ENCODE assay signal across 33 cellular contexts in genomic region chr6:43762410-43762768, GRCh38.
"Had no signal": no experiment of that assay in that cellular context is flagged by ENCODE, and none has a peak within 500 bp of the region (broad histone marks: within the 10 kb centered on the region; RNA-seq: fewer than 3 reads in every experiment).

No MANE protein-coding gene starts in this region.

- H3K27me3 Mint-ChIP-seq: activated CD4-positive, alpha-beta memory T cell treated with anti-CD3 and anti-CD28 coated beads for 36 hours; activated naive CD8-positive, alpha-beta T cell had no signal

- H3K9ac ChIP-seq: KMS-11 had no signal

- H3K27ac Mint-ChIP-seq: activated B cell treated with CpG ODN at 0.5 μM for 24 hours; activated CD4-positive, alpha-beta memory T cell treated with anti-CD3 and anti-CD28 coated beads for 36 hours; activated naive CD4-positive, alpha-beta T cell treated with anti-CD3 and anti-CD28 coated beads, Interleukin-2, amount 10 ng/mL, durations not matched to agents 7 days and 5 days; activated naive CD8-positive, alpha-beta T cell; activated naive CD8-positive, alpha-beta T cell treated with anti-CD3 and anti-CD28 coated beads, Interleukin-2, amount 50 U/mL, for 24 hours had no signal

- H2AFZ ChIP-seq: PC-9 had no signal

- H3K9me3 Mint-ChIP-seq: activated B cell treated with CpG ODN at 0.5 μM for 24 hours; activated CD4-positive, alpha-beta memory T cell treated with anti-CD3 and anti-CD28 coated beads for 36 hours; activated naive CD4-positive, alpha-beta T cell treated with anti-CD3 and anti-CD28 coated beads, Interleukin-2, amount 10 ng/mL, durations not matched to agents 7 days and 5 days; activated naive CD8-positive, alpha-beta T cell treated with anti-CD3 and anti-CD28 coated beads, Interleukin-2, amount 50 U/mL, for 24 hours had no signal

- H3K4me2 ChIP-seq: KMS-11, PC-9 had no signal

- H3K4me3 Mint-ChIP-seq: activated B cell treated with CpG ODN at 0.5 μM for 24 hours; activated CD4-positive, alpha-beta memory T cell treated with anti-CD3 and anti-CD28 coated beads for 36 hours; activated naive CD4-positive, alpha-beta T cell treated with anti-CD3 and anti-CD28 coated beads, Interleukin-2, amount 10 ng/mL, durations not matched to agents 7 days and 5 days; activated naive CD8-positive, alpha-beta T cell; activated naive CD8-positive, alpha-beta T cell treated with anti-CD3 and anti-CD28 coated beads, Interleukin-2, amount 50 U/mL, for 24 hours had no signal

- ATAC-seq: activated naive CD8-positive, alpha-beta T cell treated with anti-CD3 and anti-CD28 coated beads, Interleukin-2, amount 50 U/mL, for 24 hours had no signal

- H3K27ac ChIP-seq: brain microvascular endothelial cell, KMS-11, PC-9, RWPE1, VCaP had no signal

- H3K36me3 Mint-ChIP-seq: activated CD4-positive, alpha-beta memory T cell treated with anti-CD3 and anti-CD28 coated beads for 36 hours; activated naive CD4-positive, alpha-beta T cell treated with anti-CD3 and anti-CD28 coated beads, Interleukin-2, amount 10 ng/mL, durations not matched to agents 7 days and 5 days; activated naive CD8-positive, alpha-beta T cell had no signal

- H3K36me3 ChIP-seq: brain microvascular endothelial cell had no signal

- H3K4me3 ChIP-seq: PC-9 had no signal

- DNase-seq: activated B cell treated with CpG ODN at 0.5 μM for 24 hours; activated CD4-positive, alpha-beta memory T cell treated with anti-CD3 and anti-CD28 coated beads for 36 hours; activated CD4-positive, alpha-beta T cell treated with anti-CD3 and anti-CD28 coated beads for 4 hours; activated CD4-positive, alpha-beta T cell treated with anti-CD3 and anti-CD28 coated beads, Interleukin-2, amount 50 U/mL, for 1 hour; activated CD4-positive, CD25-positive, alpha-beta regulatory T cell treated with anti-CD3 and anti-CD28 coated beads, Interleukin-2, amount 50 U/mL, for 72 hours; activated CD8-positive, alpha-beta memory T cell treated with anti-CD3 and anti-CD28 coated beads, Interleukin-2, amount 50 U/mL, for 4 hours; activated effector memory CD4-positive, alpha-beta T cell treated with Interleukin-2 at 50 U/mL for 16 hours; activated naive CD4-positive, alpha-beta T cell treated with anti-CD3 and anti-CD28 coated beads, Interleukin-2, amount 10 ng/mL, durations not matched to agents 7 days and 5 days; activated naive CD8-positive, alpha-beta T cell treated with anti-CD3 and anti-CD28 coated beads, Interleukin-2, amount 50 U/mL, for 24 hours; activated T-cell treated with anti-CD3 and anti-CD28 coated beads, Interleukin-2, amount 50 U/mL, for 48 hours; anterior cingulate cortex; brain microvascular endothelial cell; central memory CD4-positive, alpha-beta T cell; MM.1S; MV-4-11; NCI-H1092; NCI-H1436 treated with DMSO at 0.1 percent for 48 hours; NCI-H1694 treated with DMSO at 0.1 percent for 48 hours; NCI-H2029; NCI-H2171; NCI-H510A; NCI-H526 treated with DMSO at 0.1 percent for 48 hours; NCI-H774; PC-9; Right ventricle myocardium superior; SW 1271; T-helper 1 cell; T-helper 2 cell; T-helper 9 cell had no signal
